ENCODE assay signal across 1 cellular context in genomic region chr15:72306211-72306785, GRCh38.
TF ChIP-seq lines count a peak whose summit lies in the region.

No MANE protein-coding gene starts in this region.

TF ChIP-seq in WTC11, 78 proteins besides CTCF, POLR2A, EP300 and RAD21 (continued from another document):
- no peak for TF ChIP-seq E2F4 (CRISPR knock-in tag; IDR thresholded peaks at IDR 0.05; ENCODE audit: borderline replicate concordance, low read depth)
- no peak for TF ChIP-seq FOXK1 (CRISPR knock-in tag; IDR thresholded peaks at IDR 0.05)
- no peak for TF ChIP-seq USF2 (CRISPR knock-in tag; IDR thresholded peaks at IDR 0.05)
- TF ChIP-seq JUN (CRISPR knock-in tag; IDR thresholded peaks at IDR 0.05), result no peak
- no peak for TF ChIP-seq RORB (CRISPR knock-in tag; IDR thresholded peaks at IDR 0.05)
